Comparison of ENCODE assay signal across 8 cellular contexts in the genomic region with DNA sequence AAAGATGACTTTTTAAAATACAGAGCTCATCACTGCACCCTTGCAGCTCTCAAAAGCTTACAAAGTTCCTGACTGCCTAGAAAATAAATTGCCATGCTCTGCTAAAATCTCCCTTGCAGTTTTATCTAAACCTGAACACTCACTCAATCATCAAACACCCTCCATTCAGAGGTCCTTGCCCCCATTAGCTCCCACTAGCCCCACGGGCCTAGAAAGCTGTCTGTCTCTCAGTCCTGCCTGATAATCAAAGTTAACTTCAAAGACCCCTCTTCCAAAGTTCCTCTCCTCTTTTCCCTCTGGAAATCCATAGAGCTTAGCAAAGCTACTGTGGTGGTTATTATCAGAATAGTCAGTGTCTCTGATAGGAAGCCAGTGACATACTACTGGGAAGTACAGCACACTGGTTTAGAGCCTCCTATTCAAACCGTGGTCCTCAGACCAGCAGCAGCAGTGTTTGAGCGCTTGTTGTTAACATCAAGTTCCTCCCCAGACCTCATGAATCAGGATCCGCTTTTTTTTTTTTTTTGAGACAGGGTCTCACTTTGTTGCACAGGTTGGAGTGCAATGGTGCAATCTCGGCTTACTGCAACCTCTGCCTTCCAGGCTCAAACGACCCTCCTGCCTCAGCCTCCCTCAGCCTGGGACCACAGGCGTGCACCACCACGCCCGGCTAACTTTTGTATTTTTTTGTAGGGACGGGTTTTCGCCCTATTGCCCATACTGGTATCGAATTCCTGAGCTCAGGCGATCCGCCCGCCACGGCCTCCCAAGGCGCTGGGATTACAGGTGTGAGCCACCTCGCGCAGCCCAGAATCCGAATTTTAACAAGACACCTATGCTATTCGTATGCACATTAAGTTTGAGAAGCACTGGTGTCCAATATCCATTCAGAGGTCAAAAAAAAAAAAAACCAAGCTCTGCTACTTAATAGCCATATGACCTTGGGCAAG. TPM values are rescaled to one million over a fixed set of nuclear protein-coding genes. Genes with fewer than 3 reads are reported as not detected.
DNase-seq lines count a peak whose midpoint lies in the region; ATAC-seq and TF ChIP-seq lines count a peak whose summit lies in the region.

No MANE protein-coding gene starts in this region.

- H3K9ac ChIP-seq in iPS-18a (ENCODE audit: low read length): peak overlapping the region; percentile 85

- POLR2A ChIA-PET in WTC11 (lab: Charles Lee): no interaction called here

- no peaks in the 10 kb centered on the region; the same call in 1 of the 2 replicates for H3K36me3 Mint-ChIP-seq in WTC11
- peaks cover 18% of the 10 kb centered on the region for H3K36me3 Mint-ChIP-seq in stimulated activated naive CD8-positive, alpha-beta T cell treated with anti-CD3 and anti-CD28 coated beads, Interleukin-15, Interleukin-2, amounts not matched to agents 100 ng/mL and 50 ng/mL, for 24 hours (ENCODE audit: low read depth)

- peak overlapping the region; percentile 92 for H3K27ac Mint-ChIP-seq in WTC11
- peak overlapping the region; percentile 80 for H3K27ac Mint-ChIP-seq in stimulated activated naive CD8-positive, alpha-beta T cell treated with anti-CD3 and anti-CD28 coated beads, Interleukin-15, Interleukin-2, amounts not matched to agents 100 ng/mL and 50 ng/mL, for 24 hours

- CTCF ChIA-PET in WTC11 (lab: Charles Lee): interaction anchor here (0.9 to 2.1 kb wide), 5 partner anchors 32 to 84 kb away, joined by 3 to 7 read pairs (median 7); a partner anchor contains a TSS

- ATAC-seq in WTC11: no peak; the same call in 1 of the 2 replicates
- no peak for ATAC-seq in GM19023 (IDR thresholded peaks at IDR 0.05; ENCODE audit: unreplicated experiment)

- peaks cover 17% of the 10 kb centered on the region for H3K4me1 Mint-ChIP-seq in WTC11
- H3K4me1 Mint-ChIP-seq in stimulated activated naive CD8-positive, alpha-beta T cell treated with anti-CD3 and anti-CD28 coated beads, Interleukin-15, Interleukin-2, amounts not matched to agents 100 ng/mL and 50 ng/mL, for 24 hours (ENCODE audit: low read depth): peaks cover 56% of the 10 kb centered on the region

- H3K27ac ChIP-seq in iPS-18a (ENCODE audit: low read length): no peak overlapping the region

- H3K36me3 ChIP-seq in iPS-18a (ENCODE audit: control insufficient read depth, low read depth, low read length): no peaks in the 10 kb centered on the region

- peaks cover 8% of the 10 kb centered on the region for H3K27me3 Mint-ChIP-seq in WTC11 (ENCODE audit: low read depth)
- no peaks in the 10 kb centered on the region for H3K27me3 Mint-ChIP-seq in stimulated activated naive CD8-positive, alpha-beta T cell treated with anti-CD3 and anti-CD28 coated beads, Interleukin-15, Interleukin-2, amounts not matched to agents 100 ng/mL and 50 ng/mL, for 24 hours

- peak; percentile 22 for DNase-seq in DMS 273 (lab: John Stamatoyannopoulos, UW; ENCODE audit: unreplicated experiment)
- DNase-seq in DMS 273 treated with DMSO at 0.1 percent for 48 hours (lab: John Stamatoyannopoulos, UW): no peak
- no peak for DNase-seq in WTC11 (ENCODE audit: low spot score)
- DNase-seq in NCI-H2029 (lab: John Stamatoyannopoulos, UW): no peak
- no peak for DNase-seq in activated CD4-positive, CD25-positive, alpha-beta regulatory T cell treated with anti-CD3 and anti-CD28 coated beads, Interleukin-2, amount 50 U/mL, for 72 hours

- no peaks in the 10 kb centered on the region for H3K9me3 ChIP-seq in iPS-18a (ENCODE audit: control insufficient read depth, low read depth, low read length)

- peak overlapping the region; percentile 91 for H3K4me3 Mint-ChIP-seq in WTC11
- peak overlapping the region; percentile 95 for H3K4me3 Mint-ChIP-seq in stimulated activated naive CD8-positive, alpha-beta T cell treated with anti-CD3 and anti-CD28 coated beads, Interleukin-15, Interleukin-2, amounts not matched to agents 100 ng/mL and 50 ng/mL, for 24 hours

- no peaks in the 10 kb centered on the region for H3K27me3 ChIP-seq in iPS-18a (ENCODE audit: control insufficient read depth, insufficient read depth, low read length)

- peak overlapping the region; percentile 90 for H3K4me3 ChIP-seq in iPS-18a (ENCODE audit: low read length)

- H3K9me3 Mint-ChIP-seq in WTC11: no peaks in the 10 kb centered on the region
- no peaks in the 10 kb centered on the region for H3K9me3 Mint-ChIP-seq in stimulated activated naive CD8-positive, alpha-beta T cell treated with anti-CD3 and anti-CD28 coated beads, Interleukin-15, Interleukin-2, amounts not matched to agents 100 ng/mL and 50 ng/mL, for 24 hours

- no peak for TF ChIP-seq CTCF in WTC11 (IDR thresholded peaks at IDR 0.05)

- H3K4me1 ChIP-seq in iPS-18a (ENCODE audit: control insufficient read depth, low read depth, low read length): peaks cover 7% of the 10 kb centered on the region

TF ChIP-seq in WTC11, 78 proteins besides CTCF, POLR2A, EP300 and RAD21 (continues in another document):
- TF ChIP-seq, protein P1, sequence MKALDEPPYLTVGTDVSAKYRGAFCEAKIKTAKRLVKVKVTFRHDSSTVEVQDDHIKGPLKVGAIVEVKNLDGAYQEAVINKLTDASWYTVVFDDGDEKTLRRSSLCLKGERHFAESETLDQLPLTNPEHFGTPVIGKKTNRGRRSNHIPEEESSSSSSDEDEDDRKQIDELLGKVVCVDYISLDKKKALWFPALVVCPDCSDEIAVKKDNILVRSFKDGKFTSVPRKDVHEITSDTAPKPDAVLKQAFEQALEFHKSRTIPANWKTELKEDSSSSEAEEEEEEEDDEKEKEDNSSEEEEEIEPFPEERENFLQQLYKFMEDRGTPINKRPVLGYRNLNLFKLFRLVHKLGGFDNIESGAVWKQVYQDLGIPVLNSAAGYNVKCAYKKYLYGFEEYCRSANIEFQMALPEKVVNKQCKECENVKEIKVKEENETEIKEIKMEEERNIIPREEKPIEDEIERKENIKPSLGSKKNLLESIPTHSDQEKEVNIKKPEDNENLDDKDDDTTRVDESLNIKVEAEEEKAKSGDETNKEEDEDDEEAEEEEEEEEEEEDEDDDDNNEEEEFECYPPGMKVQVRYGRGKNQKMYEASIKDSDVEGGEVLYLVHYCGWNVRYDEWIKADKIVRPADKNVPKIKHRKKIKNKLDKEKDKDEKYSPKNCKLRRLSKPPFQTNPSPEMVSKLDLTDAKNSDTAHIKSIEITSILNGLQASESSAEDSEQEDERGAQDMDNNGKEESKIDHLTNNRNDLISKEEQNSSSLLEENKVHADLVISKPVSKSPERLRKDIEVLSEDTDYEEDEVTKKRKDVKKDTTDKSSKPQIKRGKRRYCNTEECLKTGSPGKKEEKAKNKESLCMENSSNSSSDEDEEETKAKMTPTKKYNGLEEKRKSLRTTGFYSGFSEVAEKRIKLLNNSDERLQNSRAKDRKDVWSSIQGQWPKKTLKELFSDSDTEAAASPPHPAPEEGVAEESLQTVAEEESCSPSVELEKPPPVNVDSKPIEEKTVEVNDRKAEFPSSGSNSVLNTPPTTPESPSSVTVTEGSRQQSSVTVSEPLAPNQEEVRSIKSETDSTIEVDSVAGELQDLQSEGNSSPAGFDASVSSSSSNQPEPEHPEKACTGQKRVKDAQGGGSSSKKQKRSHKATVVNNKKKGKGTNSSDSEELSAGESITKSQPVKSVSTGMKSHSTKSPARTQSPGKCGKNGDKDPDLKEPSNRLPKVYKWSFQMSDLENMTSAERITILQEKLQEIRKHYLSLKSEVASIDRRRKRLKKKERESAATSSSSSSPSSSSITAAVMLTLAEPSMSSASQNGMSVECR (CRISPR knock-in tag; IDR thresholded peaks at IDR 0.05; ENCODE audit: borderline replicate concordance): no peak
- TF ChIP-seq ZNF416 (CRISPR knock-in tag; IDR thresholded peaks at IDR 0.05) (no peak), CBFB (CRISPR knock-in tag; IDR thresholded peaks at IDR 0.05; ENCODE audit: low read depth) (no peak), CREM (CRISPR knock-in tag; IDR thresholded peaks at IDR 0.05) (no peak), GRHL2 (CRISPR knock-in tag; IDR thresholded peaks at IDR 0.05; ENCODE audit: insufficient replicate concordance, severe bottlenecking) (no peak)
- TF ChIP-seq, protein P2, sequence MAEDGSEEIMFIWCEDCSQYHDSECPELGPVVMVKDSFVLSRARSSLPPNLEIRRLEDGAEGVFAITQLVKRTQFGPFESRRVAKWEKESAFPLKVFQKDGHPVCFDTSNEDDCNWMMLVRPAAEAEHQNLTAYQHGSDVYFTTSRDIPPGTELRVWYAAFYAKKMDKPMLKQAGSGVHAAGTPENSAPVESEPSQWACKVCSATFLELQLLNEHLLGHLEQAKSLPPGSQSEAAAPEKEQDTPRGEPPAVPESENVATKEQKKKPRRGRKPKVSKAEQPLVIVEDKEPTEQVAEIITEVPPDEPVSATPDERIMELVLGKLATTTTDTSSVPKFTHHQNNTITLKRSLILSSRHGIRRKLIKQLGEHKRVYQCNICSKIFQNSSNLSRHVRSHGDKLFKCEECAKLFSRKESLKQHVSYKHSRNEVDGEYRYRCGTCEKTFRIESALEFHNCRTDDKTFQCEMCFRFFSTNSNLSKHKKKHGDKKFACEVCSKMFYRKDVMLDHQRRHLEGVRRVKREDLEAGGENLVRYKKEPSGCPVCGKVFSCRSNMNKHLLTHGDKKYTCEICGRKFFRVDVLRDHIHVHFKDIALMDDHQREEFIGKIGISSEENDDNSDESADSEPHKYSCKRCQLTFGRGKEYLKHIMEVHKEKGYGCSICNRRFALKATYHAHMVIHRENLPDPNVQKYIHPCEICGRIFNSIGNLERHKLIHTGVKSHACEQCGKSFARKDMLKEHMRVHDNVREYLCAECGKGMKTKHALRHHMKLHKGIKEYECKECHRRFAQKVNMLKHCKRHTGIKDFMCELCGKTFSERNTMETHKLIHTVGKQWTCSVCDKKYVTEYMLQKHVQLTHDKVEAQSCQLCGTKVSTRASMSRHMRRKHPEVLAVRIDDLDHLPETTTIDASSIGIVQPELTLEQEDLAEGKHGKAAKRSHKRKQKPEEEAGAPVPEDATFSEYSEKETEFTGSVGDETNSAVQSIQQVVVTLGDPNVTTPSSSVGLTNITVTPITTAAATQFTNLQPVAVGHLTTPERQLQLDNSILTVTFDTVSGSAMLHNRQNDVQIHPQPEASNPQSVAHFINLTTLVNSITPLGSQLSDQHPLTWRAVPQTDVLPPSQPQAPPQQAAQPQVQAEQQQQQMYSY (CRISPR knock-in tag; IDR thresholded peaks at IDR 0.05): no peak
- TF ChIP-seq, protein P3, sequence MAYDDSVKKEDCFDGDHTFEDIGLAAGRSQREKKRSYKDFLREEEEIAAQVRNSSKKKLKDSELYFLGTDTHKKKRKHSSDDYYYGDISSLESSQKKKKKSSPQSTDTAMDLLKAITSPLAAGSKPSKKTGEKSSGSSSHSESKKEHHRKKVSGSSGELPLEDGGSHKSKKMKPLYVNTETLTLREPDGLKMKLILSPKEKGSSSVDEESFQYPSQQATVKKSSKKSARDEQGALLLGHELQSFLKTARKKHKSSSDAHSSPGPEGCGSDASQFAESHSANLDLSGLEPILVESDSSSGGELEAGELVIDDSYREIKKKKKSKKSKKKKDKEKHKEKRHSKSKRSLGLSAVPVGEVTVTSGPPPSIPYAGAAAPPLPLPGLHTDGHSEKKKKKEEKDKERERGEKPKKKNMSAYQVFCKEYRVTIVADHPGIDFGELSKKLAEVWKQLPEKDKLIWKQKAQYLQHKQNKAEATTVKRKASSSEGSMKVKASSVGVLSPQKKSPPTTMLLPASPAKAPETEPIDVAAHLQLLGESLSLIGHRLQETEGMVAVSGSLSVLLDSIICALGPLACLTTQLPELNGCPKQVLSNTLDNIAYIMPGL (CRISPR knock-in tag; IDR thresholded peaks at IDR 0.05): no peak

RNA-seq across cellular contexts. Expression of a gene that starts 1.2 kb away (rescaled TPM):
- 195 to 216 TPM (median 215 TPM) in 3 replicates for total RNA-seq in WTC11 (2021)

RNA-seq across cellular contexts. Expression of a gene that starts 14.8 kb away (rescaled TPM):
- not detected in 3 replicates for total RNA-seq in WTC11 (2021)

RNA-seq across cellular contexts. Expression of a gene that starts 55.4 kb away (rescaled TPM):
- total RNA-seq in WTC11 (2021): 12.6 to 15.7 TPM (median 14.8 TPM) in 3 replicates
